Comparison of ENCODE assay signal across 1 cellular context in genomic region chr10:3043512-3044368, GRCh38.
TF ChIP-seq lines count a peak whose summit lies in the region.

No MANE protein-coding gene starts in this region.

TF ChIP-seq in K562, 482 proteins besides CTCF, POLR2A, EP300 and RAD21 (continued from another document):
- TF ChIP-seq, protein P1, sequence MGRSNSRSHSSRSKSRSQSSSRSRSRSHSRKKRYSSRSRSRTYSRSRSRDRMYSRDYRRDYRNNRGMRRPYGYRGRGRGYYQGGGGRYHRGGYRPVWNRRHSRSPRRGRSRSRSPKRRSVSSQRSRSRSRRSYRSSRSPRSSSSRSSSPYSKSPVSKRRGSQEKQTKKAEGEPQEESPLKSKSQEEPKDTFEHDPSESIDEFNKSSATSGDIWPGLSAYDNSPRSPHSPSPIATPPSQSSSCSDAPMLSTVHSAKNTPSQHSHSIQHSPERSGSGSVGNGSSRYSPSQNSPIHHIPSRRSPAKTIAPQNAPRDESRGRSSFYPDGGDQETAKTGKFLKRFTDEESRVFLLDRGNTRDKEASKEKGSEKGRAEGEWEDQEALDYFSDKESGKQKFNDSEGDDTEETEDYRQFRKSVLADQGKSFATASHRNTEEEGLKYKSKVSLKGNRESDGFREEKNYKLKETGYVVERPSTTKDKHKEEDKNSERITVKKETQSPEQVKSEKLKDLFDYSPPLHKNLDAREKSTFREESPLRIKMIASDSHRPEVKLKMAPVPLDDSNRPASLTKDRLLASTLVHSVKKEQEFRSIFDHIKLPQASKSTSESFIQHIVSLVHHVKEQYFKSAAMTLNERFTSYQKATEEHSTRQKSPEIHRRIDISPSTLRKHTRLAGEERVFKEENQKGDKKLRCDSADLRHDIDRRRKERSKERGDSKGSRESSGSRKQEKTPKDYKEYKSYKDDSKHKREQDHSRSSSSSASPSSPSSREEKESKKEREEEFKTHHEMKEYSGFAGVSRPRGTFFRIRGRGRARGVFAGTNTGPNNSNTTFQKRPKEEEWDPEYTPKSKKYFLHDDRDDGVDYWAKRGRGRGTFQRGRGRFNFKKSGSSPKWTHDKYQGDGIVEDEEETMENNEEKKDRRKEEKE (IDR thresholded peaks at IDR 0.05; ENCODE audit: borderline replicate concordance in 1 of 2, control insufficient read depth in 1 of 2, low read depth in 2 of 2, low read length in 1 of 2), result no peak
- TF ChIP-seq GABPB1 (CRISPR knock-in tag; IDR thresholded peaks at IDR 0.05), result no peak
- TF ChIP-seq C11orf30 (IDR thresholded peaks at IDR 0.05; ENCODE audit: low read depth), result peak; percentile 71
- TF ChIP-seq TAF7 (tag; IDR thresholded peaks at IDR 0.05), result no peak
- no peak for TF ChIP-seq CREB3L1 (IDR thresholded peaks at IDR 0.05; ENCODE audit: borderline replicate concordance, low read depth)
- TF ChIP-seq, protein P2, sequence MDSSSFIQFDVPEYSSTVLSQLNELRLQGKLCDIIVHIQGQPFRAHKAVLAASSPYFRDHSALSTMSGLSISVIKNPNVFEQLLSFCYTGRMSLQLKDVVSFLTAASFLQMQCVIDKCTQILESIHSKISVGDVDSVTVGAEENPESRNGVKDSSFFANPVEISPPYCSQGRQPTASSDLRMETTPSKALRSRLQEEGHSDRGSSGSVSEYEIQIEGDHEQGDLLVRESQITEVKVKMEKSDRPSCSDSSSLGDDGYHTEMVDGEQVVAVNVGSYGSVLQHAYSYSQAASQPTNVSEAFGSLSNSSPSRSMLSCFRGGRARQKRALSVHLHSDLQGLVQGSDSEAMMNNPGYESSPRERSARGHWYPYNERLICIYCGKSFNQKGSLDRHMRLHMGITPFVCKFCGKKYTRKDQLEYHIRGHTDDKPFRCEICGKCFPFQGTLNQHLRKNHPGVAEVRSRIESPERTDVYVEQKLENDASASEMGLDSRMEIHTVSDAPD (CRISPR knock-in tag; IDR thresholded peaks at IDR 0.05), result no peak
- TF ChIP-seq, protein P3, sequence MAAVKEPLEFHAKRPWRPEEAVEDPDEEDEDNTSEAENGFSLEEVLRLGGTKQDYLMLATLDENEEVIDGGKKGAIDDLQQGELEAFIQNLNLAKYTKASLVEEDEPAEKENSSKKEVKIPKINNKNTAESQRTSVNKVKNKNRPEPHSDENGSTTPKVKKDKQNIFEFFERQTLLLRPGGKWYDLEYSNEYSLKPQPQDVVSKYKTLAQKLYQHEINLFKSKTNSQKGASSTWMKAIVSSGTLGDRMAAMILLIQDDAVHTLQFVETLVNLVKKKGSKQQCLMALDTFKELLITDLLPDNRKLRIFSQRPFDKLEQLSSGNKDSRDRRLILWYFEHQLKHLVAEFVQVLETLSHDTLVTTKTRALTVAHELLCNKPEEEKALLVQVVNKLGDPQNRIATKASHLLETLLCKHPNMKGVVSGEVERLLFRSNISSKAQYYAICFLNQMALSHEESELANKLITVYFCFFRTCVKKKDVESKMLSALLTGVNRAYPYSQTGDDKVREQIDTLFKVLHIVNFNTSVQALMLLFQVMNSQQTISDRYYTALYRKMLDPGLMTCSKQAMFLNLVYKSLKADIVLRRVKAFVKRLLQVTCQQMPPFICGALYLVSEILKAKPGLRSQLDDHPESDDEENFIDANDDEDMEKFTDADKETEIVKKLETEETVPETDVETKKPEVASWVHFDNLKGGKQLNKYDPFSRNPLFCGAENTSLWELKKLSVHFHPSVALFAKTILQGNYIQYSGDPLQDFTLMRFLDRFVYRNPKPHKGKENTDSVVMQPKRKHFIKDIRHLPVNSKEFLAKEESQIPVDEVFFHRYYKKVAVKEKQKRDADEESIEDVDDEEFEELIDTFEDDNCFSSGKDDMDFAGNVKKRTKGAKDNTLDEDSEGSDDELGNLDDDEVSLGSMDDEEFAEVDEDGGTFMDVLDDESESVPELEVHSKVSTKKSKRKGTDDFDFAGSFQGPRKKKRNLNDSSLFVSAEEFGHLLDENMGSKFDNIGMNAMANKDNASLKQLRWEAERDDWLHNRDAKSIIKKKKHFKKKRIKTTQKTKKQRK (IDR thresholded peaks at IDR 0.05; ENCODE audit: borderline replicate concordance, low read depth, low read length), result no peak
- TF ChIP-seq, protein P4, sequence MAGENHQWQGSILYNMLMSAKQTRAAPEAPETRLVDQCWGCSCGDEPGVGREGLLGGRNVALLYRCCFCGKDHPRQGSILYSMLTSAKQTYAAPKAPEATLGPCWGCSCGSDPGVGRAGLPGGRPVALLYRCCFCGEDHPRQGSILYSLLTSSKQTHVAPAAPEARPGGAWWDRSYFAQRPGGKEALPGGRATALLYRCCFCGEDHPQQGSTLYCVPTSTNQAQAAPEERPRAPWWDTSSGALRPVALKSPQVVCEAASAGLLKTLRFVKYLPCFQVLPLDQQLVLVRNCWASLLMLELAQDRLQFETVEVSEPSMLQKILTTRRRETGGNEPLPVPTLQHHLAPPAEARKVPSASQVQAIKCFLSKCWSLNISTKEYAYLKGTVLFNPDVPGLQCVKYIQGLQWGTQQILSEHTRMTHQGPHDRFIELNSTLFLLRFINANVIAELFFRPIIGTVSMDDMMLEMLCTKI (IDR thresholded peaks at IDR 0.05; ENCODE audit: partially characterized antibody), result no peak
- no peak for TF ChIP-seq TRIM28 (IDR thresholded peaks at IDR 0.05)
- TF ChIP-seq XRCC5 (IDR thresholded peaks at IDR 0.05; ENCODE audit: low read depth, low read length), result no peak
- TF ChIP-seq NFE2 (IDR thresholded peaks at IDR 0.05; ENCODE audit: low read depth), result peak; percentile 67
- 0 out of 2 replicates have a peak, but pooled peaks have one; percentile 41 for TF ChIP-seq ADNP (tag; IDR thresholded peaks at IDR 0.05)
- TF ChIP-seq, protein P5, sequence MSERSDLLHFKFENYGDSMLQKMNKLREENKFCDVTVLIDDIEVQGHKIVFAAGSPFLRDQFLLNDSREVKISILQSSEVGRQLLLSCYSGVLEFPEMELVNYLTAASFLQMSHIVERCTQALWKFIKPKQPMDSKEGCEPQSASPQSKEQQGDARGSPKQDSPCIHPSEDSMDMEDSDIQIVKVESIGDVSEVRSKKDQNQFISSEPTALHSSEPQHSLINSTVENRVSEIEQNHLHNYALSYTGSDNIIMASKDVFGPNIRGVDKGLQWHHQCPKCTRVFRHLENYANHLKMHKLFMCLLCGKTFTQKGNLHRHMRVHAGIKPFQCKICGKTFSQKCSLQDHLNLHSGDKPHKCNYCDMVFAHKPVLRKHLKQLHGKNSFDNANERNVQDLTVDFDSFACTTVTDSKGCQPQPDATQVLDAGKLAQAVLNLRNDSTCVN (CRISPR knock-in tag; IDR thresholded peaks at IDR 0.05), result no peak
- no peak for TF ChIP-seq CCNT2 (IDR thresholded peaks at IDR 0.05; ENCODE audit: borderline replicate concordance, extremely low read depth, insufficient read length, low read depth, low read length)
- TF ChIP-seq WHSC1 (IDR thresholded peaks at IDR 0.05; ENCODE audit: low read length), result no peak
- TF ChIP-seq SIRT6 (IDR thresholded peaks at IDR 0.05; ENCODE audit: low read depth, low read length), result no peak
- TF ChIP-seq SMC3 (conservative IDR thresholded peaks at IDR 0.05; ENCODE audit: insufficient read depth, low read depth, low read length), result peak; percentile 79
- no peak for TF ChIP-seq FOXJ2 (tag; IDR thresholded peaks at IDR 0.05)
- no peak for TF ChIP-seq MCM5 (IDR thresholded peaks at IDR 0.05; ENCODE audit: low read depth)
- TF ChIP-seq, protein P6, sequence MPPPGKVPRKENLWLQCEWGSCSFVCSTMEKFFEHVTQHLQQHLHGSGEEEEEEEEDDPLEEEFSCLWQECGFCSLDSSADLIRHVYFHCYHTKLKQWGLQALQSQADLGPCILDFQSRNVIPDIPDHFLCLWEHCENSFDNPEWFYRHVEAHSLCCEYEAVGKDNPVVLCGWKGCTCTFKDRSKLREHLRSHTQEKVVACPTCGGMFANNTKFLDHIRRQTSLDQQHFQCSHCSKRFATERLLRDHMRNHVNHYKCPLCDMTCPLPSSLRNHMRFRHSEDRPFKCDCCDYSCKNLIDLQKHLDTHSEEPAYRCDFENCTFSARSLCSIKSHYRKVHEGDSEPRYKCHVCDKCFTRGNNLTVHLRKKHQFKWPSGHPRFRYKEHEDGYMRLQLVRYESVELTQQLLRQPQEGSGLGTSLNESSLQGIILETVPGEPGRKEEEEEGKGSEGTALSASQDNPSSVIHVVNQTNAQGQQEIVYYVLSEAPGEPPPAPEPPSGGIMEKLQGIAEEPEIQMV (tag; conservative IDR thresholded peaks at IDR 0.05; ENCODE audit: low read depth), result no peak
- no peak for TF ChIP-seq THAP12 (CRISPR knock-in tag; IDR thresholded peaks at IDR 0.05)
- TF ChIP-seq KLF13 (tag; IDR thresholded peaks at IDR 0.05; ENCODE audit: borderline replicate concordance, low read depth), result no peak
- peak; percentile 27; the same call in 1 of the 2 replicates for TF ChIP-seq STAG1 (CRISPR knock-in tag; IDR thresholded peaks at IDR 0.05; ENCODE audit: borderline replicate concordance)
- TF ChIP-seq ZNF175 (CRISPR knock-in tag; IDR thresholded peaks at IDR 0.05; ENCODE audit: low read depth), result no peak
- TF ChIP-seq ZNF584 (CRISPR knock-in tag; IDR thresholded peaks at IDR 0.05; ENCODE audit: low read depth), result no peak
- no peak for TF ChIP-seq MTA1 (IDR thresholded peaks at IDR 0.05; ENCODE audit: borderline replicate concordance)
- no peak for TF ChIP-seq MED1 (CRISPR knock-in tag; IDR thresholded peaks at IDR 0.05; ENCODE audit: borderline replicate concordance)
- no peak for TF ChIP-seq ZNF583 (CRISPR knock-in tag; IDR thresholded peaks at IDR 0.05)
- no peak for TF ChIP-seq NR1H2 (CRISPR knock-in tag; IDR thresholded peaks at IDR 0.05)
- TF ChIP-seq SUPT5H (IDR thresholded peaks at IDR 0.05), result no peak
- TF ChIP-seq EWSR1 (IDR thresholded peaks at IDR 0.05; ENCODE audit: borderline replicate concordance, low read depth, partially characterized antibody), result no peak
- TF ChIP-seq IRF2 (CRISPR knock-in tag; IDR thresholded peaks at IDR 0.05), result no peak
- TF ChIP-seq CHD2 (IDR thresholded peaks at IDR 0.05; ENCODE audit: low read depth, low read length), result no peak
- peak; percentile 32; the same call in 1 of the 2 replicates for TF ChIP-seq ARID2 (IDR thresholded peaks at IDR 0.05)
- peak; percentile 41; the same call in 1 of the 2 replicates for TF ChIP-seq MAFK (IDR thresholded peaks at IDR 0.05; ENCODE audit: low read length)
TF ChIP-seq in K562: peak in this region for 21.
